In genomic region chr11:67416416-67417335, GRCh38 we compare ENCODE assay signal across 9 cellular contexts. TPM values are rescaled to one million over a fixed set of nuclear protein-coding genes. Genes with fewer than 3 reads are reported as not detected.
DNase-seq lines count a peak whose midpoint lies in the region; FAIRE-seq and TF ChIP-seq lines count a peak whose summit lies in the region.
"Had no signal": no experiment of that assay in that cellular context is flagged by ENCODE, and none has a peak within 500 bp of the region (broad histone marks: within the 10 kb centered on the region; RNA-seq: fewer than 3 reads in every experiment).

No MANE protein-coding gene starts in this region.

- no peaks in the 10 kb centered on the region for H3K9me3 Mint-ChIP-seq in HFFc6

- H3K27ac ChIP-seq in SJCRH30 = no peak overlapping the region
- H3K27ac ChIP-seq: KMS-11 had no signal

- H3K4me1 ChIP-seq in SJCRH30 = peaks cover 8% of the 10 kb centered on the region; the same call in 1 of the 2 replicates

- peak; percentile 89 for FAIRE-seq in bronchial epithelial cell (lab: Jason Lieb, UNC)

- no peak overlapping the region for H3K27ac Mint-ChIP-seq in HFFc6

- H3K4me1 Mint-ChIP-seq in HFFc6 (ENCODE audit: low read depth) = no peaks in the 10 kb centered on the region

- H3K9me3 ChIP-seq in SJCRH30 (replicated peaks) = no peaks in the 10 kb centered on the region

- DNase-seq in Jurkat, Clone E6-1 (ENCODE audit: low read depth, low spot score) = peak; percentile 87
- DNase-seq in T-helper 1 cell (peak; percentile 63 to 81 (median 76)), bronchial epithelial cell (ENCODE audit: low read depth) (peak; percentile 57), renal cortical epithelial cell (ENCODE audit: low read depth) (peak; percentile 24), KG1 (lab: John Stamatoyannopoulos, UW) (no peak), occipital lobe (lab: John Stamatoyannopoulos, UW) (no peak), HFFc6 (no peak), SJCRH30 (no peak)

- H3K4me3 Mint-ChIP-seq in HFFc6 = no peak overlapping the region

- H3K27me3 Mint-ChIP-seq in HFFc6 (ENCODE audit: insufficient read depth) = peaks cover 17% of the 10 kb centered on the region

- H3K4me3 ChIP-seq in Jurkat, Clone E6-1 (ENCODE audit: low read length) = peak overlapping the region; percentile 15
- H3K4me3 ChIP-seq in bronchial epithelial cell (ENCODE audit: low read depth, low read length) = no peak overlapping the region
- H3K4me3 ChIP-seq in SJCRH30 = no peak overlapping the region

- no peaks in the 10 kb centered on the region for H3K36me3 Mint-ChIP-seq in HFFc6 (ENCODE audit: low read depth)

- TF ChIP-seq CTCF in bronchial epithelial cell (IDR thresholded peaks at IDR 0.05; ENCODE audit: insufficient read depth, low read length, severe bottlenecking) = no peak
- no peak for TF ChIP-seq CTCF in HFFc6 (IDR thresholded peaks at IDR 0.05)

- H3K27me3 ChIP-seq in bronchial epithelial cell (ENCODE audit: control insufficient read depth, insufficient read depth, low read length) (peaks cover 3% of the 10 kb centered on the region), SJCRH30 (no peaks in the 10 kb centered on the region; the same call in 1 of the 2 replicates)

- H3K36me3 ChIP-seq in bronchial epithelial cell (ENCODE audit: control insufficient read depth, insufficient read depth, low read length) = no peaks in the 10 kb centered on the region
- H3K36me3 ChIP-seq in SJCRH30 = no peaks in the 10 kb centered on the region

RNA-seq across cellular contexts. Expression of gene CARNS1, which starts 1.2 kb away (rescaled TPM):
- 0.58 TPM for polyA plus RNA-seq in Jurkat, Clone E6-1 (2012; ENCODE audit: insufficient read depth, insufficient read length)
- total RNA-seq in bronchial epithelial cell (under 0.01 TPM in 1 of 2 replicates, not detected in the other), renal cortical epithelial cell (0.20 TPM in 1 of 2 replicates, not detected in the other), occipital lobe (0.16 TPM)
- under 1 TPM in 5 of 6 experiments, not detected in 1; 0.05 to 0.14 (median 0.06) TPM for total RNA-seq in HFFc6 (2021; fragmentation: NEBNext Ultra II Directional; extraction: Animal tissue kit (Norgen Biotek cat#: 25700))
- total RNA-seq in SJCRH30 (2014; rRNA removed; shearing (Covaris generic)) = 0.05 and 0.08 TPM in 2 replicates

RNA-seq across cellular contexts. Expression of gene RPS6KB2, which starts 11.6 kb away (rescaled TPM):
- 105 TPM for polyA plus RNA-seq in Jurkat, Clone E6-1 (2012; ENCODE audit: insufficient read depth, insufficient read length)
- total RNA-seq in bronchial epithelial cell (62.9 and 98.6 TPM in 2 replicates), renal cortical epithelial cell (25.5 and 51.7 TPM in 2 replicates), occipital lobe (13.1 TPM)
- total RNA-seq in HFFc6 (2021; fragmentation: NEBNext Ultra II Directional; extraction: Animal tissue kit (Norgen Biotek cat#: 25700)) = 10 to 100 TPM; 51.5 to 58.4 (median 55.8) TPM
- total RNA-seq in SJCRH30 (2014; rRNA removed; shearing (Covaris generic)) = 25.9 and 33.5 TPM in 2 replicates

RNA-seq across cellular contexts. Expression of gene TBC1D10C, which starts 12.8 kb away (rescaled TPM):
- polyA plus RNA-seq in Jurkat, Clone E6-1 (2012; ENCODE audit: insufficient read depth, insufficient read length) = 105 TPM
- total RNA-seq in bronchial epithelial cell (not detected in 2 replicates), renal cortical epithelial cell (not detected in 2 replicates), occipital lobe (0.16 TPM)
- not detected for total RNA-seq in HFFc6 (2021; fragmentation: NEBNext Ultra II Directional; extraction: Animal tissue kit (Norgen Biotek cat#: 25700))
- not detected in 2 replicates for total RNA-seq in SJCRH30 (2014; rRNA removed; shearing (Covaris generic))

RNA-seq across cellular contexts. Expression of gene PPP1CA, which starts 15.0 kb away (rescaled TPM):
- polyA plus RNA-seq in Jurkat, Clone E6-1 (2012; ENCODE audit: insufficient read depth, insufficient read length) = 286 TPM
- total RNA-seq in bronchial epithelial cell (209 and 225 TPM in 2 replicates), renal cortical epithelial cell (171 and 306 TPM in 2 replicates), occipital lobe (53.5 TPM)
- total RNA-seq in HFFc6 (2021; fragmentation: NEBNext Ultra II Directional; extraction: Animal tissue kit (Norgen Biotek cat#: 25700)) = 100 to 1,000 TPM; 162 to 191 (median 180) TPM
- total RNA-seq in SJCRH30 (2014; rRNA removed; shearing (Covaris generic)) = 169 and 197 TPM in 2 replicates

RNA-seq across cellular contexts. Expression of gene PTPRCAP, which starts 20.8 kb away (rescaled TPM):
- polyA plus RNA-seq in Jurkat, Clone E6-1 (2012; ENCODE audit: insufficient read depth, insufficient read length) = 125 TPM
- total RNA-seq in bronchial epithelial cell = 0.26 and 0.51 TPM in 2 replicates
- 0.17 and 0.85 TPM in 2 replicates for total RNA-seq in renal cortical epithelial cell
- not detected for total RNA-seq in occipital lobe
- under 1 TPM in 3 of 6 experiments, not detected in 3; 0.35 to 0.50 (median 0.40) TPM for total RNA-seq in HFFc6 (2021; fragmentation: NEBNext Ultra II Directional; extraction: Animal tissue kit (Norgen Biotek cat#: 25700))
- 1.1 TPM in 1 of 2 replicates, not detected in the other for total RNA-seq in SJCRH30 (2014; rRNA removed; shearing (Covaris generic))

Comparison
In these comparisons a context has a peak if more than half of its experiments do, and no peak if none do; other contexts are left out.
1. DNase-seq: peak in Jurkat, Clone E6-1 (single experiment), T-helper 1 cell (5 of 5), bronchial epithelial cell (single experiment) and renal cortical epithelial cell (single experiment); none in KG1 (single experiment), occipital lobe (single experiment), HFFc6 (single experiment) and SJCRH30 (0 of 2).